ENCODE assay signal across 19 cellular contexts in genomic region chr15:92014461-92015030, GRCh38.
A peak's percentile ranks its signal among the peaks of the same experiment; 100 is the strongest.
DNase-seq lines count a peak whose midpoint lies in the region; ATAC-seq, FAIRE-seq and TF ChIP-seq lines count a peak whose summit lies in the region.
"Had no signal": no experiment of that assay in that cellular context is flagged by ENCODE, and none has a peak within 500 bp of the region (broad histone marks: within the 10 kb centered on the region; RNA-seq: fewer than 3 reads in every experiment).

No MANE protein-coding gene starts in this region.

- H3K4me2 ChIP-seq in K562 (ENCODE audit: insufficient read depth, low read length), result no peak overlapping the region

- no peak overlapping the region for H3K4me3 ChIP-seq in K562
- H3K4me3 ChIP-seq in MG63, result no peak overlapping the region

- no peaks in the 10 kb centered on the region for H3K36me3 Mint-ChIP-seq in activated naive CD4-positive, alpha-beta T cell treated with anti-CD3 and anti-CD28 coated beads for 36 hours (ENCODE audit: low read depth)

- peak overlapping the region; percentile 5 for H3K27ac Mint-ChIP-seq in activated naive CD4-positive, alpha-beta T cell treated with anti-CD3 and anti-CD28 coated beads for 36 hours
- H3K27ac Mint-ChIP-seq: HFFc6 had no signal

- no peak for FAIRE-seq in K562 (lab: Jason Lieb, UNC)
- FAIRE-seq: H54 had no signal

- H3K36me3 ChIP-seq in K562 (ENCODE audit: control insufficient read depth, insufficient read depth, low read length) (no peaks in the 10 kb centered on the region), MG63 (no peaks in the 10 kb centered on the region)

- no peak overlapping the region for H3K4me3 Mint-ChIP-seq in activated naive CD4-positive, alpha-beta T cell treated with anti-CD3 and anti-CD28 coated beads for 36 hours
- H3K4me3 Mint-ChIP-seq: CD8-positive, alpha-beta memory T cell; HFFc6 had no signal

- 0% methylated on average over 1 of the region's 1 CpG for WGBS in K562 (ENCODE audit: insufficient coverage, low coverage, missing lambda C conversion rate)

- no peaks in the 10 kb centered on the region for H3K9me1 ChIP-seq in K562 (ENCODE audit: control insufficient read depth, insufficient read depth, low read length)

- H3K27ac ChIP-seq in K562 (ENCODE audit: extremely low read depth, low read depth, low read length) (no peak overlapping the region), substantia nigra (ENCODE audit: low read depth, low read length, poor library complexity, severe bottlenecking) (peak overlapping the region; percentile 33)

- H3K4me1 ChIP-seq in K562 (replicated peaks in 1 of 2; ENCODE audit: control insufficient read depth in 2 of 2, insufficient read depth in 2 of 2, low read length in 2 of 2), result no peaks in the 10 kb centered on the region

- no peaks in the 10 kb centered on the region for H3K27me3 Mint-ChIP-seq in activated naive CD4-positive, alpha-beta T cell treated with anti-CD3 and anti-CD28 coated beads for 36 hours (ENCODE audit: low read depth)

- no peak for TF ChIP-seq RAD21 in K562 (CRISPR knock-in tag; conservative IDR thresholded peaks at IDR 0.05 in 1 of 2, IDR thresholded peaks at IDR 0.05 in 1 of 2)

- CTCF ChIA-PET in activated naive CD4-positive, alpha-beta T cell treated with anti-CD3 and anti-CD28 coated beads for 36 hours (lab: Charles Lee), result interaction anchor here (1.0 kb wide), 1 partner anchor 745 kb away, joined by 3 read pairs; no protein-coding TSS in a partner anchor
- CTCF ChIA-PET in K562 (lab: Yijun Ruan, JAX; ENCODE audit: low intra/inter-chr PET ratio), result no interaction called here

- H3K79me2 ChIP-seq in K562 (ENCODE audit: control insufficient read depth, insufficient read depth, low read length), result no peaks in the 10 kb centered on the region

- no peak for TF ChIP-seq CTCF in K562 (IDR thresholded peaks at IDR 0.05 in 2 of 3, conservative IDR thresholded peaks at IDR 0.05 in 1 of 3; ENCODE audit: insufficient read depth in 2 of 3, low read depth in 1 of 3, low read length in 3 of 3)

- no peaks in the 10 kb centered on the region for H3K9me3 Mint-ChIP-seq in activated naive CD4-positive, alpha-beta T cell treated with anti-CD3 and anti-CD28 coated beads for 36 hours
- H3K9me3 Mint-ChIP-seq: CD8-positive, alpha-beta memory T cell had no signal

- no peak for ATAC-seq in K562
- no peak for ATAC-seq in sciatic nerve
- no peak for ATAC-seq in HG02852 (IDR thresholded peaks at IDR 0.05; ENCODE audit: unreplicated experiment)
- ATAC-seq: Panc1 had no signal

- peaks cover 46% of the 10 kb centered on the region for H3K4me1 Mint-ChIP-seq in activated naive CD4-positive, alpha-beta T cell treated with anti-CD3 and anti-CD28 coated beads for 36 hours (ENCODE audit: low read depth)

- H3K9me3 ChIP-seq in K562 (replicated peaks; ENCODE audit: control insufficient read depth, insufficient read depth, low read depth, low read length), result no peaks in the 10 kb centered on the region
- H3K9me3 ChIP-seq in MG63, result no peaks in the 10 kb centered on the region

- BruUV-seq in K562 (replicated peaks; lab: Mats Ljungman, UMichigan), result no TSS peak

- no peak for DNase-seq in activated naive CD4-positive, alpha-beta T cell treated with anti-CD3 and anti-CD28 coated beads for 36 hours
- DNase-seq in activated naive CD4-positive, alpha-beta T cell treated with anti-CD3 and anti-CD28 coated beads, Interleukin-2, amount 50 U/mL, for 16 hours, result no peak
- DNase-seq in HT1080 (ENCODE audit: low read depth) (peak; percentile 4), K562 (ENCODE audit: extremely low read depth in 1 of 4, low spot score in 3 of 4) (no peak), substantia nigra (lab: John Stamatoyannopoulos, UW) (peak in 9 of 49 donors; percentile 6 to 25 (median 17)), sciatic nerve (ENCODE audit: low spot score) (no peak), MG63 (no peak)
- DNase-seq: CD8-positive, alpha-beta memory T cell; DMS53; HFFc6; Kasumi-1; NCI-H1092 treated with DMSO at 0.1 percent for 48 hours; NCI-H1694 treated with DMSO at 0.1 percent for 48 hours; NCI-H510A; NCI-H774; SW 1271 had no signal

- 0 out of 2 replicates have a peak, but pooled peaks cover 2% of the 10 kb centered on the region for H4K20me1 ChIP-seq in K562 (replicated peaks; ENCODE audit: control insufficient read depth, insufficient read depth, low read length)

- no peak overlapping the region for H2AFZ ChIP-seq in K562 (ENCODE audit: low read depth, low read length)

- H3K27me3 ChIP-seq in K562 (ENCODE audit: control insufficient read depth in 2 of 2, insufficient read depth in 2 of 2, low read length in 2 of 2), result peaks cover 2 to 14% of the 10 kb centered on the region in 2 experiments; a peak in 1 of 5 replicates
- H3K27me3 ChIP-seq in MG63, result no peaks in the 10 kb centered on the region

- intact Hi-C loops in activated naive CD4-positive, alpha-beta T cell treated with anti-CD3 and anti-CD28 coated beads for 36 hours (cut with micrococcal nuclease), result loop anchor here (5.0 kb wide), 1 partner anchor 157 kb away; no protein-coding TSS in a partner anchor
- intact Hi-C loops in K562 (cut with micrococcal nuclease) (no loop called here), sciatic nerve (cut with DNase I) (no loop called here)

- no peak for TF ChIP-seq EP300 in K562 (IDR thresholded peaks at IDR 0.05; ENCODE audit: low read length)

- no peak for TF ChIP-seq POLR2A in K562 (conservative IDR thresholded peaks at IDR 0.05)

- no peak overlapping the region for H3K9ac ChIP-seq in K562 (ENCODE audit: insufficient read depth in 1 of 2, low read depth in 2 of 2, low read length in 2 of 2)

- in situ Hi-C loops in K562 (cut with MboI), result no loop called here

- POLR2A ChIA-PET in K562 (lab: Yijun Ruan, JAX), result interaction anchor here (1.1 kb wide), 1 partner anchor 11 kb away, joined by 3 read pairs; no protein-coding TSS in a partner anchor

TF ChIP-seq in K562, 482 proteins besides CTCF, POLR2A, EP300 and RAD21:
- TF ChIP-seq ZNF316 (IDR thresholded peaks at IDR 0.05) (0 out of 2 replicates have a peak, but pooled peaks have one; percentile 2), HCFC1 (IDR thresholded peaks at IDR 0.05; ENCODE audit: low read depth, low read length) (no peak)
